ENCODE assay signal across 8 cellular contexts in the genomic region with DNA sequence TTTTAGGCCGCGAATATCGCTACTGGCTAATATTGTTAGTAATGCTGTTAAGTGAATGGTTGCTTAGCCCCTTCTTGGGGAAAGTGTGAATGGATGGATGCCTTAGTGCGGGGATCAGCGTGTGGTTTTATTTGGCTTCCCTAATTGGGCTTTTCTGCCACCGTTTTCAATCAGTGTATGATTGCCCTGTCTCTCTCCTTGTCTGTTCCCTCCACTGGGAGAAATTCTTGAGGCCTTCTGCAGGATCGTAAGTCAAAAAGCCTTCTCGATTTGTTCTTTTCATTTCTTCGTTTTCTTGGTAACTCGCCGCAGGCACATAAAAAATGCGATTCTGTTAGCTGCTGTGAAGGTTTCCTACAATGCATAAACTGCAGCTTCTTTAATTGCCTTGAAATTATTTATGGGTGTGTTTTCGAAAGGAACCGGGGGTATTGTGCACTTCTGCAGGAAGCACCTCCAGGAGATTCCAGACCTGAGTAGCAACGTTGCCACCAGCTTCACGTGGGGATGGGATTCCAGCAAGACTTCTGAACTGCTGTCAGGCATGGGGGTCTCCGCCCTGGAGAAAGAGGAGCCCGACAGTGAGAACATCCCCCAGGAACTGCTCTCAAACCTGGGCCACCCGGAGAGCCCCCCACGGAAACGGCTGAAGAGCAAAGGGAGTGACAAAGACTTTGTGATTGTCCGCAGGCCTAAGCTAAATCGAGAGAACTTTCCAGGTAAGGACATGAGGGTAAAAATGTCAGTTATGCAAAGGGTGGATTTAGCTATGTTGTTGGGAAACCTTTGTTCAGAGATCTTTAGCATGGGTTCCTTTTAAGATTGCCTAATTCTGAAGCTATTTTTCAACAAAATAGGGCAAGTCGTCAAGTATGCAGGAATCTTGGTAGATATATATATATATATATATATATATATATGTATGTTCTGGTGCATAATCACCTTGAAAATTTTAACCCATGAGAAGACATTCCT. TPM values are rescaled to one million over a fixed set of nuclear protein-coding genes. Genes with fewer than 3 reads are reported as not detected.
A peak's percentile ranks its signal among the peaks of the same experiment; 100 is the strongest.
DNase-seq lines count a peak whose midpoint lies in the region; ATAC-seq and TF ChIP-seq lines count a peak whose summit lies in the region.

No MANE protein-coding gene starts in this region.

- TF ChIP-seq POLR2A in stomach (IDR thresholded peaks at IDR 0.05): no peak

- peak overlapping the region; percentile 93 to 99 (median 95) for H3K4me3 Mint-ChIP-seq in immature natural killer cell

- TF ChIP-seq EP300 in stomach (IDR thresholded peaks at IDR 0.05): no peak

- DNase-seq in BJ (ENCODE audit: low read depth) (no peak), M059J (ENCODE audit: low read depth) (peak; percentile 44), astrocyte of the cerebellum (ENCODE audit: low read depth) (no peak), immature natural killer cell (no peak), stomach (no peak), HuH-7 (ENCODE audit: low spot score) (no peak)
- no peak for DNase-seq in effector CD4-positive, alpha-beta T cell

- peaks cover 40 to 64% of the 10 kb centered on the region in 2 donors for H3K4me1 Mint-ChIP-seq in immature natural killer cell

- H3K36me3 Mint-ChIP-seq in immature natural killer cell: peaks cover 12 to 24% (median 24%) of the 10 kb centered on the region in 3 donors

- CTCF ChIA-PET in BJ (lab: Yijun Ruan, JAX): interaction anchor here (0.6 to 2.1 kb wide), 6 partner anchors 12 to 384 kb away, joined by 3 to 8 read pairs (median 4); a partner anchor contains a TSS

- peaks cover 16 to 76% (median 50%) of the 10 kb centered on the region in 4 donors for H3K4me1 ChIP-seq in stomach

- H3K27me3 Mint-ChIP-seq in immature natural killer cell (ENCODE audit: low read depth in 3 of 3): no peaks in the 10 kb centered on the region

- in situ Hi-C loops in astrocyte of the cerebellum (cut with HindIII; ENCODE audit: low sequenced_read_pairs): no loop called here

- peak overlapping the region; percentile 88 to 93 (median 88) for H3K27ac Mint-ChIP-seq in immature natural killer cell

- H3K9me3 ChIP-seq in stomach: no peaks in the 10 kb centered on the region

- H3K4me3 ChIP-seq in BJ (ENCODE audit: low read depth, low read length) (peak overlapping the region; percentile 86), astrocyte of the cerebellum (ENCODE audit: low read depth, low read length) (peak overlapping the region; percentile 67), stomach (peak overlapping the region; percentile 84 to 91 (median 88))

- H3K27ac ChIP-seq in stomach: peak overlapping the region in 4 of 5 donors; percentile 53 to 93 (median 84)

- intact Hi-C loops in stomach (cut with DNase I; ENCODE audit: low total_unique reads): no loop called here

- H3K27me3 ChIP-seq in BJ (ENCODE audit: control insufficient read depth, insufficient read depth, low read length) (no peaks in the 10 kb centered on the region), stomach (no peaks in the 10 kb centered on the region)

- peaks cover 1% of the 10 kb centered on the region; the same call in 1 of the 2 replicates for H3K36me3 ChIP-seq in BJ (ENCODE audit: control insufficient read depth, insufficient read depth, low read length)
- peaks cover 0 to 27% (median 25%) of the 10 kb centered on the region in 4 donors for H3K36me3 ChIP-seq in stomach

- ATAC-seq in GM18873 (IDR thresholded peaks at IDR 0.05; ENCODE audit: low FRiP score, unreplicated experiment): peak; percentile 1

- POLR2A ChIA-PET in BJ (lab: Charles Lee): interaction anchor here (0.6 kb wide), 1 partner anchor 24 kb away, joined by 3 read pairs; no protein-coding TSS in a partner anchor

- WGBS in stomach, 5 donors: 4 to 6% (median 5%) methylated on average over 24 of the region's 24 CpGs

- no peak for TF ChIP-seq CTCF in BJ (IDR thresholded peaks at IDR 0.05; ENCODE audit: insufficient read depth, low read depth, low read length)
- TF ChIP-seq CTCF in astrocyte of the cerebellum (IDR thresholded peaks at IDR 0.05; ENCODE audit: low read depth, low read length, missing control alignments): no peak
- no peak for TF ChIP-seq CTCF in stomach (IDR thresholded peaks at IDR 0.05)

- no peaks in the 10 kb centered on the region for H3K9me3 Mint-ChIP-seq in immature natural killer cell

RNA-seq across cellular contexts. Expression of a gene that starts 0.7 kb away (rescaled TPM):
- 22.0 and 30.7 TPM in 2 replicates for polyA plus RNA-seq in BJ (2011; rRNA removed)
- polyA minus RNA-seq in BJ (2011; rRNA and poly(A)+ RNA removed): 40.0 and 51.9 TPM in 2 replicates
- total RNA-seq in M059J (2014; rRNA removed; shearing (Covaris generic)): 62.7 and 63.6 TPM in 2 replicates
- 10 to 100 TPM; 13.8 to 22.3 (median 16.1) TPM for polyA plus RNA-seq in immature natural killer cell
- total RNA-seq in stomach: 10 to 100 TPM in 4 of 5 donors, 1 to 10 TPM in 1; 4.3 to 25.7 (median 20.3) TPM
- polyA plus RNA-seq in stomach: 1 to 10 TPM; 2.4 to 4.2 (median 2.9) TPM

RNA-seq across cellular contexts. Expression of a gene that starts 0.9 kb away (rescaled TPM):
- polyA plus RNA-seq in BJ (2011; rRNA removed): 2.6 and 6.9 TPM in 2 replicates
- 7.5 and 7.7 TPM in 2 replicates for polyA minus RNA-seq in BJ (2011; rRNA and poly(A)+ RNA removed)
- total RNA-seq in M059J (2014; rRNA removed; shearing (Covaris generic)): 7.2 and 10.3 TPM in 2 replicates
- 1 to 10 TPM; 1.8 to 7.3 (median 3.0) TPM for polyA plus RNA-seq in immature natural killer cell
- 100 to 1,000 TPM in 1 of 5 donors, 10 to 100 TPM in 2, 1 to 10 TPM in 1, under 1 TPM in 1; 0.58 to 122 (median 10.3) TPM for total RNA-seq in stomach
- polyA plus RNA-seq in stomach: 1 to 10 TPM; 1.4 to 2.7 (median 1.7) TPM
